1 cellular context compared by ENCODE assay signal in genomic region chr6:131949909-131950766, GRCh38.
TF ChIP-seq lines count a peak whose summit lies in the region.

No MANE protein-coding gene starts in this region.

TF ChIP-seq in HepG2, 621 proteins besides CTCF, POLR2A, EP300 and RAD21 (continued from another document and continues in another):
- TF ChIP-seq, protein P1, sequence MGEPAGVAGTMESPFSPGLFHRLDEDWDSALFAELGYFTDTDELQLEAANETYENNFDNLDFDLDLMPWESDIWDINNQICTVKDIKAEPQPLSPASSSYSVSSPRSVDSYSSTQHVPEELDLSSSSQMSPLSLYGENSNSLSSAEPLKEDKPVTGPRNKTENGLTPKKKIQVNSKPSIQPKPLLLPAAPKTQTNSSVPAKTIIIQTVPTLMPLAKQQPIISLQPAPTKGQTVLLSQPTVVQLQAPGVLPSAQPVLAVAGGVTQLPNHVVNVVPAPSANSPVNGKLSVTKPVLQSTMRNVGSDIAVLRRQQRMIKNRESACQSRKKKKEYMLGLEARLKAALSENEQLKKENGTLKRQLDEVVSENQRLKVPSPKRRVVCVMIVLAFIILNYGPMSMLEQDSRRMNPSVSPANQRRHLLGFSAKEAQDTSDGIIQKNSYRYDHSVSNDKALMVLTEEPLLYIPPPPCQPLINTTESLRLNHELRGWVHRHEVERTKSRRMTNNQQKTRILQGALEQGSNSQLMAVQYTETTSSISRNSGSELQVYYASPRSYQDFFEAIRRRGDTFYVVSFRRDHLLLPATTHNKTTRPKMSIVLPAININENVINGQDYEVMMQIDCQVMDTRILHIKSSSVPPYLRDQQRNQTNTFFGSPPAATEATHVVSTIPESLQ (CRISPR knock-in tag; conservative IDR thresholded peaks at IDR 0.05): no peak; the same call in 1 of the 2 replicates
- peak; percentile 49 for TF ChIP-seq BRD4 (CRISPR knock-in tag; IDR thresholded peaks at IDR 0.05)
- TF ChIP-seq ZGPAT (CRISPR knock-in tag; IDR thresholded peaks at IDR 0.05): peak; percentile 74; the same call in 1 of the 2 replicates
- no peak; the same call in 1 of the 2 replicates for TF ChIP-seq MTF2 (CRISPR knock-in tag; IDR thresholded peaks at IDR 0.05; ENCODE audit: borderline replicate concordance)
- no peak; the same call in 1 of the 2 replicates for TF ChIP-seq ZNF235 (CRISPR knock-in tag; IDR thresholded peaks at IDR 0.05; ENCODE audit: borderline replicate concordance)
- TF ChIP-seq CREBL2 (CRISPR knock-in tag; IDR thresholded peaks at IDR 0.05; ENCODE audit: borderline replicate concordance): no peak
- peak; percentile 93 for TF ChIP-seq RBM39 (IDR thresholded peaks at IDR 0.05; ENCODE audit: low read depth, low read length, poor library complexity, severe bottlenecking)
- peak; percentile 88; the same call in 1 of the 2 replicates for TF ChIP-seq NFE2L1 (CRISPR knock-in tag; IDR thresholded peaks at IDR 0.05; ENCODE audit: borderline replicate concordance)
- peak; percentile 94; the same call in 1 of the 2 replicates for TF ChIP-seq ZNF782 (CRISPR knock-in tag; IDR thresholded peaks at IDR 0.05; ENCODE audit: borderline replicate concordance)
- no peak; the same call in 1 of the 2 replicates for TF ChIP-seq ZFAT (CRISPR knock-in tag; conservative IDR thresholded peaks at IDR 0.05)
- TF ChIP-seq YY1 (IDR thresholded peaks at IDR 0.05; ENCODE audit: insufficient read depth, insufficient replicate concordance, low read depth, low read length): peak; percentile 42
- TF ChIP-seq ZNF225 (CRISPR knock-in tag; IDR thresholded peaks at IDR 0.05): no peak; the same call in 1 of the 2 replicates
- TF ChIP-seq REXO4 (CRISPR knock-in tag; IDR thresholded peaks at IDR 0.05; ENCODE audit: borderline replicate concordance): no peak
- TF ChIP-seq NFKBIZ (CRISPR knock-in tag; IDR thresholded peaks at IDR 0.05): no peak
- TF ChIP-seq STAT5B (CRISPR knock-in tag; IDR thresholded peaks at IDR 0.05): 0 out of 2 replicates have a peak, but pooled peaks have one; percentile 12
- TF ChIP-seq ATF7-NPFF (CRISPR knock-in tag; IDR thresholded peaks at IDR 0.05; ENCODE audit: low read depth): no peak
- TF ChIP-seq RBFOX2 (IDR thresholded peaks at IDR 0.05; ENCODE audit: low read depth, low read length): peak; percentile 54
- TF ChIP-seq ZNF619 (CRISPR knock-in tag; IDR thresholded peaks at IDR 0.05): peak; percentile 85; the same call in 1 of the 2 replicates
- TF ChIP-seq CENPX (CRISPR knock-in tag; IDR thresholded peaks at IDR 0.05): no peak
- peak; percentile 93 for TF ChIP-seq POLR2AphosphoS2 (IDR thresholded peaks at IDR 0.05; ENCODE audit: low read depth, low read length)
- TF ChIP-seq KLF13 (CRISPR knock-in tag; IDR thresholded peaks at IDR 0.05): peak; percentile 11; the same call in 1 of the 2 replicates
- peak; percentile 71; the same call in 1 of the 2 replicates for TF ChIP-seq ZNF616 (CRISPR knock-in tag; IDR thresholded peaks at IDR 0.05; ENCODE audit: low read depth)
- TF ChIP-seq ZNF549 (CRISPR knock-in tag; IDR thresholded peaks at IDR 0.05): no peak
- no peak for TF ChIP-seq EEA1 (CRISPR knock-in tag; IDR thresholded peaks at IDR 0.05; ENCODE audit: borderline replicate concordance)
- TF ChIP-seq TIGD3 (CRISPR knock-in tag; IDR thresholded peaks at IDR 0.05; ENCODE audit: borderline replicate concordance): 0 out of 2 replicates have a peak, but pooled peaks have one; percentile 59
- no peak for TF ChIP-seq ARHGAP35 (CRISPR knock-in tag; IDR thresholded peaks at IDR 0.05; ENCODE audit: borderline replicate concordance)
- TF ChIP-seq ZNF276 (CRISPR knock-in tag; IDR thresholded peaks at IDR 0.05; ENCODE audit: low read depth): peak; percentile 15; the same call in 1 of the 2 replicates
- TF ChIP-seq ERF (CRISPR knock-in tag; IDR thresholded peaks at IDR 0.05): no peak; the same call in 1 of the 2 replicates
- no peak for TF ChIP-seq ZNF644 (CRISPR knock-in tag; IDR thresholded peaks at IDR 0.05; ENCODE audit: low read depth)
- TF ChIP-seq IKZF4 (CRISPR knock-in tag; IDR thresholded peaks at IDR 0.05; ENCODE audit: borderline replicate concordance, low read depth, not compliant biosample characterization): no peak
- TF ChIP-seq, protein P2, sequence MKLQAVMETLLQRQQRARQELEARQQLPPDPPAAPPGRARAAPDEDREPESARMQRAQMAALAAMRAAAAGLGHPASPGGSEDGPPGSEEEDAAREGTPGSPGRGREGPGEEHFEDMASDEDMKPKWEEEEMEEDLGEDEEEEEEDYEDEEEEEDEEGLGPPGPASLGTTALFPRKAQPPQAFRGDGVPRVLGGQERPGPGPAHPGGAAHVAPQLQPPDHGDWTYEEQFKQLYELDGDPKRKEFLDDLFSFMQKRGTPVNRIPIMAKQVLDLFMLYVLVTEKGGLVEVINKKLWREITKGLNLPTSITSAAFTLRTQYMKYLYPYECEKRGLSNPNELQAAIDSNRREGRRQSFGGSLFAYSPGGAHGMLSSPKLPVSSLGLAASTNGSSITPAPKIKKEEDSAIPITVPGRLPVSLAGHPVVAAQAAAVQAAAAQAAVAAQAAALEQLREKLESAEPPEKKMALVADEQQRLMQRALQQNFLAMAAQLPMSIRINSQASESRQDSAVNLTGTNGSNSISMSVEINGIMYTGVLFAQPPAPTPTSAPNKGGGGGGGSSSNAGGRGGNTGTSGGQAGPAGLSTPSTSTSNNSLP (IDR thresholded peaks at IDR 0.05; ENCODE audit: low read depth, low read length): no peak
- no peak for TF ChIP-seq THAP11 (CRISPR knock-in tag; IDR thresholded peaks at IDR 0.05)
- TF ChIP-seq ZNF10 (CRISPR knock-in tag; IDR thresholded peaks at IDR 0.05; ENCODE audit: borderline replicate concordance, low read depth): 0 out of 2 replicates have a peak, but pooled peaks have one; percentile 12
- peak; percentile 36 for TF ChIP-seq PRPF4 (IDR thresholded peaks at IDR 0.05; ENCODE audit: low read depth, low read length, poor library complexity, severe bottlenecking)
- TF ChIP-seq, protein P3, sequence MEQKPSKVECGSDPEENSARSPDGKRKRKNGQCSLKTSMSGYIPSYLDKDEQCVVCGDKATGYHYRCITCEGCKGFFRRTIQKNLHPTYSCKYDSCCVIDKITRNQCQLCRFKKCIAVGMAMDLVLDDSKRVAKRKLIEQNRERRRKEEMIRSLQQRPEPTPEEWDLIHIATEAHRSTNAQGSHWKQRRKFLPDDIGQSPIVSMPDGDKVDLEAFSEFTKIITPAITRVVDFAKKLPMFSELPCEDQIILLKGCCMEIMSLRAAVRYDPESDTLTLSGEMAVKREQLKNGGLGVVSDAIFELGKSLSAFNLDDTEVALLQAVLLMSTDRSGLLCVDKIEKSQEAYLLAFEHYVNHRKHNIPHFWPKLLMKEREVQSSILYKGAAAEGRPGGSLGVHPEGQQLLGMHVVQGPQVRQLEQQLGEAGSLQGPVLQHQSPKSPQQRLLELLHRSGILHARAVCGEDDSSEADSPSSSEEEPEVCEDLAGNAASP (CRISPR knock-in tag; IDR thresholded peaks at IDR 0.05; ENCODE audit: borderline replicate concordance): no peak; the same call in 1 of the 2 replicates
- no peak for TF ChIP-seq ZKSCAN1 (IDR thresholded peaks at IDR 0.05; ENCODE audit: low read length)
- TF ChIP-seq DPF2 (CRISPR knock-in tag; IDR thresholded peaks at IDR 0.05; ENCODE audit: borderline replicate concordance, low read depth): no peak; the same call in 1 of the 2 replicates
- no peak for TF ChIP-seq ATRX (CRISPR knock-in tag; IDR thresholded peaks at IDR 0.05; ENCODE audit: borderline replicate concordance)
- peak; percentile 20; the same call in 1 of the 2 replicates for TF ChIP-seq BCL6 (CRISPR knock-in tag; IDR thresholded peaks at IDR 0.05)
- TF ChIP-seq FOXK2 (IDR thresholded peaks at IDR 0.05): no peak
- TF ChIP-seq, protein P4, sequence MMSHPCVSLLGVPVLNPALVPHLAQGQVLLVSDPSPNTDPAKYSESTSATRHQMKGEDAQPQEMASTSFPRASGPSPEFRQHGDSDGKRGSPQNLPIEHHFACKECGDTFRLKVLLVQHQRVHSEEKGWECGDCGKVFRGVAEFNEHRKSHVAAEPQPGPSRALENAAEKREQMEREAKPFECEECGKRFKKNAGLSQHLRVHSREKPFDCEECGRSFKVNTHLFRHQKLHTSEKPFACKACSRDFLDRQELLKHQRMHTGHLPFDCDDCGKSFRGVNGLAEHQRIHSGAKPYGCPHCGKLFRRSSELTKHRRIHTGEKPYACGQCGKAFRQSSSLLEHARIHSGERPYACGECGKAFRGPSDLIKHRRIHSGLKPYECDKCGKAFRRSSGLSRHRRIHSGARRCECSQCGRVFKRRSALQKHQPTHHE (CRISPR knock-in tag; IDR thresholded peaks at IDR 0.05; ENCODE audit: borderline replicate concordance): no peak
- TF ChIP-seq, protein P5, sequence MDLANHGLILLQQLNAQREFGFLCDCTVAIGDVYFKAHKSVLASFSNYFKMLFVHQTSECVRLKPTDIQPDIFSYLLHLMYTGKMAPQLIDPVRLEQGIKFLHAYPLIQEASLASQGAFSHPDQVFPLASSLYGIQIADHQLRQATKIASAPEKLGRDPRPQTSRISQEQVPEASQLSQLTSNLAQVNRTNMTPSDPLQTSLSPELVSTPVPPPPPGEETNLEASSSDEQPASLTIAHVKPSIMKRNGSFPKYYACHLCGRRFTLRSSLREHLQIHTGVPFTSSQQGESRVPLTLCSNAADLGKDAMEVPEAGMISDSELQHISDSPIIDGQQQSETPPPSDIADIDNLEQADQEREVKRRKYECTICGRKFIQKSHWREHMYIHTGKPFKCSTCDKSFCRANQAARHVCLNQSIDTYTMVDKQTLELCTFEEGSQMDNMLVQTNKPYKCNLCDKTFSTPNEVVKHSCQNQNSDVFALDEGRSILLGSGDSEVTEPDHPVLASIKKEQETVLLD (CRISPR knock-in tag; IDR thresholded peaks at IDR 0.05; ENCODE audit: low read depth): peak; percentile 15; the same call in 1 of the 2 replicates
- peak; percentile 69; the same call in 1 of the 2 replicates for TF ChIP-seq GABPB1 (CRISPR knock-in tag; IDR thresholded peaks at IDR 0.05)
- 0 out of 2 replicates have a peak, but pooled peaks have one; percentile 36 for TF ChIP-seq ZMYM2 (CRISPR knock-in tag; IDR thresholded peaks at IDR 0.05)
- TF ChIP-seq THYN1 (CRISPR knock-in tag; IDR thresholded peaks at IDR 0.05; ENCODE audit: borderline replicate concordance, low read depth): no peak
- TF ChIP-seq ZNF75D (CRISPR knock-in tag; IDR thresholded peaks at IDR 0.05; ENCODE audit: borderline replicate concordance): no peak
- TF ChIP-seq YEATS2 (CRISPR knock-in tag; IDR thresholded peaks at IDR 0.05; ENCODE audit: borderline replicate concordance): no peak
- no peak for TF ChIP-seq CEBPG (CRISPR knock-in tag; IDR thresholded peaks at IDR 0.05)
- no peak; the same call in 1 of the 2 replicates for TF ChIP-seq MIER3 (CRISPR knock-in tag; IDR thresholded peaks at IDR 0.05; ENCODE audit: borderline replicate concordance)
- TF ChIP-seq CHD4 (IDR thresholded peaks at IDR 0.05; ENCODE audit: borderline replicate concordance, low read length): no peak
- TF ChIP-seq, protein P6, sequence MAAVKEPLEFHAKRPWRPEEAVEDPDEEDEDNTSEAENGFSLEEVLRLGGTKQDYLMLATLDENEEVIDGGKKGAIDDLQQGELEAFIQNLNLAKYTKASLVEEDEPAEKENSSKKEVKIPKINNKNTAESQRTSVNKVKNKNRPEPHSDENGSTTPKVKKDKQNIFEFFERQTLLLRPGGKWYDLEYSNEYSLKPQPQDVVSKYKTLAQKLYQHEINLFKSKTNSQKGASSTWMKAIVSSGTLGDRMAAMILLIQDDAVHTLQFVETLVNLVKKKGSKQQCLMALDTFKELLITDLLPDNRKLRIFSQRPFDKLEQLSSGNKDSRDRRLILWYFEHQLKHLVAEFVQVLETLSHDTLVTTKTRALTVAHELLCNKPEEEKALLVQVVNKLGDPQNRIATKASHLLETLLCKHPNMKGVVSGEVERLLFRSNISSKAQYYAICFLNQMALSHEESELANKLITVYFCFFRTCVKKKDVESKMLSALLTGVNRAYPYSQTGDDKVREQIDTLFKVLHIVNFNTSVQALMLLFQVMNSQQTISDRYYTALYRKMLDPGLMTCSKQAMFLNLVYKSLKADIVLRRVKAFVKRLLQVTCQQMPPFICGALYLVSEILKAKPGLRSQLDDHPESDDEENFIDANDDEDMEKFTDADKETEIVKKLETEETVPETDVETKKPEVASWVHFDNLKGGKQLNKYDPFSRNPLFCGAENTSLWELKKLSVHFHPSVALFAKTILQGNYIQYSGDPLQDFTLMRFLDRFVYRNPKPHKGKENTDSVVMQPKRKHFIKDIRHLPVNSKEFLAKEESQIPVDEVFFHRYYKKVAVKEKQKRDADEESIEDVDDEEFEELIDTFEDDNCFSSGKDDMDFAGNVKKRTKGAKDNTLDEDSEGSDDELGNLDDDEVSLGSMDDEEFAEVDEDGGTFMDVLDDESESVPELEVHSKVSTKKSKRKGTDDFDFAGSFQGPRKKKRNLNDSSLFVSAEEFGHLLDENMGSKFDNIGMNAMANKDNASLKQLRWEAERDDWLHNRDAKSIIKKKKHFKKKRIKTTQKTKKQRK (IDR thresholded peaks at IDR 0.05; ENCODE audit: low read length): no peak
